8 cellular contexts compared by ENCODE assay signal in genomic region chr15:76150971-76151598, GRCh38.
DNase-seq lines count a peak whose midpoint lies in the region; ATAC-seq lines count a peak whose summit lies in the region.

No MANE protein-coding gene starts in this region.

- no peaks in the 10 kb centered on the region for H3K79me2 ChIP-seq in ACC112 (ENCODE audit: control insufficient read depth, insufficient read depth, low read length, unreplicated experiment)

- H3K36me3 ChIP-seq in ACC112 (ENCODE audit: insufficient read depth, low read length) = no peaks in the 10 kb centered on the region

- peaks cover 11% of the 10 kb centered on the region for H3K27me3 ChIP-seq in ACC112 (ENCODE audit: insufficient read depth, low read length)

- peak overlapping the region; percentile 82 for H2AFZ ChIP-seq in ACC112 (ENCODE audit: low read length, unreplicated experiment)

- ATAC-seq in GM18502 (IDR thresholded peaks at IDR 0.05; ENCODE audit: poor library complexity, unreplicated experiment) (peak; percentile 85), HG02943 (IDR thresholded peaks at IDR 0.05; ENCODE audit: low read depth, unreplicated experiment) (peak; percentile 64), left lobe of liver (peak; percentile 91)

- H3K27ac ChIP-seq in ACC112 (ENCODE audit: low read depth, low read length) = no peak overlapping the region

- no peak overlapping the region for H3K4me3 ChIP-seq in ACC112 (ENCODE audit: low read depth, low read length)

- peak; percentile 62 for DNase-seq in NCI-H2227 (lab: John Stamatoyannopoulos, UW; ENCODE audit: unreplicated experiment)
- peak; percentile 85 for DNase-seq in activated CD4-positive, CD25-positive, alpha-beta regulatory T cell treated with anti-CD3 and anti-CD28 coated beads, Interleukin-2, amount 50 U/mL, for 72 hours
- peak; percentile 80 to 96 for DNase-seq in cerebellar nuclear complex (lab: John Stamatoyannopoulos, UW)
- peak; percentile 66 for DNase-seq in left lobe of liver (ENCODE audit: low spot score)
- DNase-seq in stimulated activated CD4-positive, alpha-beta T cell treated with anti-CD3 and anti-CD28 coated beads, Interleukin-4, amount 100 ng/mL, for 4 hours = peak; percentile 62 to 74

- peaks cover 14% of the 10 kb centered on the region for H3K4me1 ChIP-seq in ACC112 (ENCODE audit: control insufficient read depth, insufficient read depth, low read length, unreplicated experiment)
